ENCODE assay signal across 10 cellular contexts in genomic region chrX:16807976-16808542, GRCh38. TPM values are rescaled to one million over a fixed set of nuclear protein-coding genes. Genes with fewer than 3 reads are reported as not detected.
DNase-seq lines count a peak whose midpoint lies in the region; ATAC-seq, FAIRE-seq and TF ChIP-seq lines count a peak whose summit lies in the region.
"Had no signal": no experiment of that assay in that cellular context is flagged by ENCODE, and none has a peak within 500 bp of the region (broad histone marks: within the 10 kb centered on the region; RNA-seq: fewer than 3 reads in every experiment).

No MANE protein-coding gene starts in this region.

- TF ChIP-seq POLR2A in A549 (IDR thresholded peaks at IDR 0.05; ENCODE audit: low read length) (no peak), IMR-90 (IDR thresholded peaks at IDR 0.05; ENCODE audit: low read depth, low read length) (no peak)

- H3K9me3 ChIP-seq in A549 (no peaks in the 10 kb centered on the region), IMR-90 (ENCODE audit: control insufficient read depth, insufficient read depth, low read length) (no peaks in the 10 kb centered on the region), lower lobe of right lung (no peaks in the 10 kb centered on the region)

- H3K9ac ChIP-seq in IMR-90 (ENCODE audit: low read depth, low read length) = peak overlapping the region; percentile 15

- peak overlapping the region; percentile 27; the same call in 1 of the 2 replicates for H2BK20ac ChIP-seq in IMR-90 (ENCODE audit: low read depth, low read length)

- peak; percentile 56 to 61 for DNase-seq in A549 (ENCODE audit: low read depth in 1 of 2, low spot score in 1 of 2)
- DNase-seq in IMR-90 = peak; percentile 68
- DNase-seq in brain microvascular endothelial cell = peak; percentile 15
- no peak for DNase-seq in lower lobe of right lung
- DNase-seq in COR-L47 (lab: John Stamatoyannopoulos, UW) = no peak
- DNase-seq in activated effector memory CD4-positive, alpha-beta T cell treated with Interleukin-2 at 50 U/mL for 16 hours = no peak
- DNase-seq in DMS114 treated with DMSO at 0.1 percent for 48 hours (lab: John Stamatoyannopoulos, UW; ENCODE audit: unreplicated experiment) = no peak
- DNase-seq: foreskin keratinocyte had no signal

- H4K20me1 ChIP-seq in IMR-90 (ENCODE audit: insufficient read depth, low read length) = no peaks in the 10 kb centered on the region

- peak overlapping the region; percentile 24; the same call in 2 of the 3 replicates for H3K4me3 ChIP-seq in A549
- peak overlapping the region; percentile 66; the same call in 1 of the 2 replicates for H3K4me3 ChIP-seq in IMR-90 (ENCODE audit: insufficient read depth, low read depth, low read length)
- peak overlapping the region; percentile 35 for H3K4me3 ChIP-seq in brain microvascular endothelial cell (ENCODE audit: low read depth, low read length)
- peak overlapping the region; percentile 43 for H3K4me3 ChIP-seq in lower lobe of right lung

- H2BK15ac ChIP-seq in IMR-90 (ENCODE audit: low read depth, low read length) = no peak overlapping the region

- no peak overlapping the region for H2AK5ac ChIP-seq in IMR-90 (ENCODE audit: low read depth, low read length)

- ATAC-seq in A549 (peak; percentile 89 to 93; a peak in 5 of 6 replicates), IMR-90 (ENCODE audit: low read depth) (peak; percentile 93), lower lobe of right lung (peak; percentile 58 to 86), GM19023 (IDR thresholded peaks at IDR 0.05; ENCODE audit: unreplicated experiment) (no peak)

- TF ChIP-seq RAD21 in A549 (conservative IDR thresholded peaks at IDR 0.05 in 1 of 2, IDR thresholded peaks at IDR 0.05 in 1 of 2) = no peak
- TF ChIP-seq RAD21 in IMR-90 (IDR thresholded peaks at IDR 0.05; ENCODE audit: low read length) = no peak

- peak overlapping the region; percentile 87 for H2BK5ac ChIP-seq in IMR-90 (ENCODE audit: low read depth, low read length, poor library complexity, severe bottlenecking)

- in situ Hi-C loops in IMR-90 (cut with MboI; ENCODE audit: low sequenced_read_pairs) = no loop called here
- in situ Hi-C loops in brain microvascular endothelial cell (cut with HindIII; ENCODE audit: low pct_ligation_motif_present, low sequenced_read_pairs) = no loop called here

- FAIRE-seq in A549 (lab: Jason Lieb, UNC) = no peak
- FAIRE-seq: G401.6 had no signal

- intact Hi-C loops in IMR-90 (cut with micrococcal nuclease) (no loop called here), lower lobe of right lung (cut with DNase I) (no loop called here)

- H3K18ac ChIP-seq in IMR-90 (ENCODE audit: low read depth, low read length) = peak overlapping the region; percentile 53; the same call in 1 of the 2 replicates

- peak overlapping the region; percentile 30; the same call in 1 of the 2 replicates for H3K4ac ChIP-seq in IMR-90 (ENCODE audit: low read depth, low read length)

- 0 out of 2 replicates have a peak overlapping the region, but pooled peaks have one; percentile 50 for H3K23ac ChIP-seq in IMR-90 (ENCODE audit: low read depth, low read length)

- peak overlapping the region; percentile 59; the same call in 1 of the 2 replicates for H3K14ac ChIP-seq in IMR-90 (replicated peaks; ENCODE audit: low read depth, low read length)

- H3K36me3 ChIP-seq in IMR-90 (ENCODE audit: control insufficient read depth, insufficient read depth, low read length) = no peaks in the 10 kb centered on the region
- no peaks in the 10 kb centered on the region for H3K36me3 ChIP-seq in brain microvascular endothelial cell (replicated peaks)
- no peaks in the 10 kb centered on the region for H3K36me3 ChIP-seq in lower lobe of right lung

- dilution Hi-C loops in IMR-90 (cut with HindIII; ENCODE audit: low sequenced_read_pairs, unreplicated experiment) = no loop called here

- H3K9me1 ChIP-seq in IMR-90 (ENCODE audit: insufficient read depth, low read length) = peaks cover 3% of the 10 kb centered on the region; the same call in 1 of the 2 replicates

- peak overlapping the region; percentile 79 for H4K91ac ChIP-seq in IMR-90 (ENCODE audit: insufficient read depth, low read depth, low read length)

- TF ChIP-seq EP300 in A549 (IDR thresholded peaks at IDR 0.05) = no peak

- peak overlapping the region; percentile 25; the same call in 1 of the 2 replicates for H4K5ac ChIP-seq in IMR-90 (ENCODE audit: low read depth, low read length)

- H2AK9ac ChIP-seq in IMR-90 (replicated peaks; ENCODE audit: low read depth, low read length, poor library complexity) = no peak overlapping the region

- no peak overlapping the region for H3K56ac ChIP-seq in IMR-90 (ENCODE audit: extremely low read depth, insufficient read depth, low read length)

- H4K8ac ChIP-seq in IMR-90 (ENCODE audit: low read depth in 2 of 2, low read length in 2 of 2) = peak overlapping the region in 1 of 2 experiments; percentile 69; a peak in 2 of 4 replicates

- H3K4me2 ChIP-seq in A549 (peak overlapping the region; percentile 80), IMR-90 (ENCODE audit: low read depth, low read length) (peak overlapping the region; percentile 72)

- POLR2A ChIA-PET in A549 (lab: Yijun Ruan, JAX) (interaction anchor here (1.4 to 1.7 kb wide), 2 partner anchors 36 to 89 kb away, joined by 4 to 8 read pairs; partner anchors contain the start of gene SYAP1), IMR-90 (lab: Charles Lee; ENCODE audit: unreplicated experiment) (no interaction called here)

- BruUV-seq in IMR-90 (replicated peaks; lab: Mats Ljungman, UMichigan) = no TSS peak

- peak overlapping the region in 1 of 2 experiments; percentile 65; a peak in 2 of 6 replicates for H3K27ac ChIP-seq in A549
- H3K27ac ChIP-seq in IMR-90 (ENCODE audit: insufficient read depth, low read length) = peak overlapping the region; percentile 76; the same call in 1 of the 2 replicates
- no peak overlapping the region for H3K27ac ChIP-seq in brain microvascular endothelial cell
- H3K27ac ChIP-seq in lower lobe of right lung = peak overlapping the region; percentile 24
- H3K27ac ChIP-seq: foreskin keratinocyte had no signal

- WGBS in A549 (ENCODE audit: missing lambda C conversion rate) = 28% methylated on average over 4 of the region's 4 CpGs
- WGBS in IMR-90 (ENCODE audit: extremely low coverage in 2 of 2, insufficient read length in 1 of 2), 2 experiments = no CpG with 5 or more reads among the region's 4 CpGs

- peak overlapping the region; percentile 53; the same call in 1 of the 2 replicates for H2BK120ac ChIP-seq in IMR-90 (ENCODE audit: low read depth, low read length)

- H3K27me3 ChIP-seq in IMR-90 (ENCODE audit: control insufficient read depth, insufficient read depth, low read length) (no peaks in the 10 kb centered on the region), brain microvascular endothelial cell (replicated peaks) (no peaks in the 10 kb centered on the region), lower lobe of right lung (ENCODE audit: low read depth) (no peaks in the 10 kb centered on the region)
- H3K27me3 ChIP-seq: foreskin keratinocyte had no signal

- peaks cover 20% of the 10 kb centered on the region for H3K4me1 ChIP-seq in A549
- peaks cover 4% of the 10 kb centered on the region for H3K4me1 ChIP-seq in IMR-90 (ENCODE audit: control insufficient read depth, insufficient read depth, low read length)
- H3K4me1 ChIP-seq in lower lobe of right lung = peaks cover 10% of the 10 kb centered on the region

- H2AFZ ChIP-seq in IMR-90 (replicated peaks; ENCODE audit: low read length, poor library complexity) = no peak overlapping the region

- no peak for TF ChIP-seq CTCF in A549 (IDR thresholded peaks at IDR 0.05)
- TF ChIP-seq CTCF in IMR-90 (conservative IDR thresholded peaks at IDR 0.05; ENCODE audit: low read depth, low read length) = no peak
- TF ChIP-seq CTCF in brain microvascular endothelial cell (IDR thresholded peaks at IDR 0.05; ENCODE audit: low read depth, low read length, missing control alignments) = no peak
- TF ChIP-seq CTCF in lower lobe of right lung (IDR thresholded peaks at IDR 0.05) = no peak

- CTCF ChIA-PET in A549 (lab: Yijun Ruan, JAX) = interaction anchor here (1.2 to 2.9 kb wide), 2 partner anchors 18 to 239 kb away, joined by 3 to 10 read pairs; no protein-coding TSS in a partner anchor
- CTCF ChIA-PET in IMR-90 (lab: Yijun Ruan, JAX) = interaction anchor here (0.8 to 2.0 kb wide), 5 partner anchors 10 to 238 kb away, joined by 3 to 7 read pairs (median 3); no protein-coding TSS in a partner anchor

- H3K79me1 ChIP-seq in IMR-90 (ENCODE audit: low read depth in 1 of 2, low read length in 2 of 2) = peaks cover 14 to 17% of the 10 kb centered on the region in 2 experiments

TF ChIP-seq in A549, 52 proteins besides CTCF, POLR2A, EP300 and RAD21:
- TF ChIP-seq SMC3 (IDR thresholded peaks at IDR 0.05) (no peak), CEBPB (IDR thresholded peaks at IDR 0.05) (peak; percentile 92 to 98), HOXB13 (CRISPR knock-in tag; IDR thresholded peaks at IDR 0.05; ENCODE audit: low read depth) (no peak), EHMT2 (IDR thresholded peaks at IDR 0.05; ENCODE audit: low read depth) (no peak)

TF ChIP-seq in IMR-90, 13 proteins besides CTCF, POLR2A, EP300 and RAD21:
- no peak for TF ChIP-seq USF2 (IDR thresholded peaks at IDR 0.05; ENCODE audit: low read depth, low read length)
- TF ChIP-seq MAZ (IDR thresholded peaks at IDR 0.05; ENCODE audit: borderline replicate concordance, low read depth, low read length) = no peak
- TF ChIP-seq CEBPB (IDR thresholded peaks at IDR 0.05; ENCODE audit: low read depth, low read length) = peak; percentile 100
- TF ChIP-seq RCOR1 (IDR thresholded peaks at IDR 0.05; ENCODE audit: insufficient replicate concordance, low read length) = no peak
- TF ChIP-seq SMC3 (IDR thresholded peaks at IDR 0.05; ENCODE audit: low read depth, low read length) = no peak

RNA-seq across cellular contexts. Expression of gene TXLNG, which starts 21.8 kb away (rescaled TPM):
- polyA plus RNA-seq in A549 (2011; rRNA removed) (30.8 and 36.8 TPM in 2 replicates), A549 (2017; fragmentation: RNase III; extraction: RNeasy Plus Mini Kit Qiagen cat#74134 plus additional on column Dnase treatment) (15.5 to 18.1 TPM (median 16.0 TPM) in 3 replicates), IMR-90 (2012; rRNA removed) (9.4 and 9.7 TPM in 2 replicates)
- 9.7 and 9.9 TPM in 2 replicates for polyA plus RNA-seq in A549 (2012; cell fraction: cytosol; rRNA removed)
- polyA plus RNA-seq in A549 (2012; cell fraction: nucleus; rRNA removed) = 7.1 and 12.9 TPM in 2 replicates
- 8.1 and 8.4 TPM in 2 replicates for polyA minus RNA-seq in A549 (2011; rRNA and poly(A)+ RNA removed)
- total RNA-seq in IMR-90 (2012; rRNA removed) (7.0 and 11.1 TPM in 2 replicates), lower lobe of right lung (11.2 TPM)
- polyA plus RNA-seq in IMR-90 (2012; cell fraction: cytosol; rRNA removed) = 1.9 and 5.2 TPM in 2 replicates
- 1.9 and 14.5 TPM in 2 replicates for polyA plus RNA-seq in IMR-90 (2012; cell fraction: nucleus; rRNA removed; ENCODE audit: low replicate concordance)

Comparison
In these comparisons a context has a peak if more than half of its experiments do, and no peak if none do; other contexts are left out.
1. DNase-seq: peak in A549 (2 of 2), IMR-90 (single experiment) and brain microvascular endothelial cell (single experiment); none in lower lobe of right lung (single experiment), COR-L47 (single experiment), activated effector memory CD4-positive, alpha-beta T cell treated with Interleukin-2 at 50 U/mL for 16 hours (single experiment) and DMS114 treated with DMSO at 0.1 percent for 48 hours (single experiment).
2. Peak in every context shown above with its lines, with median percentiles within 50 percentile points of each other: H3K4me3 ChIP-seq.